Comparison of ENCODE assay signal across 28 cellular contexts in the genomic region with DNA sequence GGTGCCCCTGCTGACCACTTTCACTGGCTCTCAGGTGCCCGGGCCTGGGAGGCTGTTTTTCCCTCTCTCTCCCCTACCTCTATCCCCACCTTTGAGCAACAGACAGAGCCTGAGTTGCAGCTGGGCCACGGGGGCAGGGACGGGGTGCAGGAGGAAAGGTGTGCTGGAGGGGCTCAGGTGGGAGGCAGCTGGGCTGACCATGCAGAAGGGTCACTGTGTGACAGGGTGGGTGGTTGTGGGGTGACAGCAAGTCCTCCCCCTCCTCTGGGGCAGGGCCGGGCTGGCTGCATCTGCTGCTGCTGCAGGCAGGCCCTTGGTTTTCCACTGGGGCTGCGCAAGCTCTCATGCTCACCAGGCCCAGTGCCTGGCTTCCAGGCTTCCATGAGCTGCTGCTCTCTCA. TPM values are rescaled to one million over a fixed set of nuclear protein-coding genes. Genes with fewer than 3 reads are reported as not detected.
A peak's percentile ranks its signal among the peaks of the same experiment; 100 is the strongest.
DNase-seq lines count a peak whose midpoint lies in the region; ATAC-seq, FAIRE-seq and TF ChIP-seq lines count a peak whose summit lies in the region.
"Had no signal": no experiment of that assay in that cellular context is flagged by ENCODE, and none has a peak within 500 bp of the region (broad histone marks: within the 10 kb centered on the region; RNA-seq: fewer than 3 reads in every experiment).

No MANE protein-coding gene starts in this region.

- H3K9ac ChIP-seq in K562 (ENCODE audit: insufficient read depth in 1 of 2, low read depth in 2 of 2, low read length in 2 of 2) = peak overlapping the region in 1 of 2 experiments; percentile 38; a peak in 1 of 4 replicates

- ATAC-seq in natural killer cell treated with Interleukin-12 subunit alpha and Interleukin-12 subunit beta and Interleukin-15 and Interleukin-18, amount 100 ng/mL, for 72 hours = no peak
- ATAC-seq in natural killer cell (no peak), K562 (no peak), lower lobe of right lung (no peak), GM18502 (IDR thresholded peaks at IDR 0.05; ENCODE audit: poor library complexity, unreplicated experiment) (no peak), HG03457 (IDR thresholded peaks at IDR 0.05; ENCODE audit: unreplicated experiment) (no peak)
- ATAC-seq in activated CD4-positive, alpha-beta T cell treated with anti-CD3 and anti-CD28 coated beads for 36 hours = no peak
- ATAC-seq: left lobe of liver; stimulated activated memory B cell treated with anti-CD40 and anti-IgM and Interleukin-4, amounts not matched to agents 10 μg/mL and 1 μg/mL and 100 μg/mL, for 72 hours had no signal

- CTCF ChIA-PET in K562 (lab: Yijun Ruan, JAX; ENCODE audit: low intra/inter-chr PET ratio) = interaction anchor here (0.7 to 1.1 kb wide), 2 partner anchors 130 to 346 kb away, joined by 4 read pairs; no protein-coding TSS in a partner anchor
- CTCF ChIA-PET in activated CD4-positive, alpha-beta T cell treated with anti-CD3 and anti-CD28 coated beads for 36 hours (lab: Charles Lee) = interaction anchor here (0.5 kb wide), 1 partner anchor 174 kb away, joined by 4 read pairs; no protein-coding TSS in a partner anchor

- no peak overlapping the region for H3K4me2 ChIP-seq in K562 (ENCODE audit: insufficient read depth, low read length)

- H3K4me1 ChIP-seq in K562 (replicated peaks in 1 of 2; ENCODE audit: control insufficient read depth in 2 of 2, insufficient read depth in 2 of 2, low read length in 2 of 2) = peaks cover 7 to 15% of the 10 kb centered on the region in 2 experiments; a peak in 4 of 5 replicates
- peaks cover 42% of the 10 kb centered on the region for H3K4me1 ChIP-seq in lower lobe of right lung

- H3K27me3 ChIP-seq in K562 (ENCODE audit: control insufficient read depth in 2 of 2, insufficient read depth in 2 of 2, low read length in 2 of 2) = no peaks in the 10 kb centered on the region
- H3K27me3 ChIP-seq in lower lobe of right lung (ENCODE audit: low read depth) = no peaks in the 10 kb centered on the region

- H3K9me3 ChIP-seq in K562 (replicated peaks; ENCODE audit: control insufficient read depth, insufficient read depth, low read depth, low read length) (no peaks in the 10 kb centered on the region), lower lobe of right lung (no peaks in the 10 kb centered on the region)
- H3K9me3 ChIP-seq: prostate gland had no signal

- POLR2A ChIA-PET in K562 (lab: Yijun Ruan, JAX) = interaction anchor here (0.5 to 1.4 kb wide), 3 partner anchors 17 to 433 kb away, joined by 3 to 5 read pairs (median 4); a partner anchor contains a TSS
- POLR2A ChIA-PET in activated CD4-positive, alpha-beta T cell treated with anti-CD3 and anti-CD28 coated beads for 36 hours (lab: Charles Lee) = no interaction called here

- no peaks in the 10 kb centered on the region for H3K9me3 Mint-ChIP-seq in natural killer cell treated with Interleukin-12 subunit alpha and Interleukin-12 subunit beta and Interleukin-15 and Interleukin-18, amount 100 ng/mL, for 72 hours
- no peaks in the 10 kb centered on the region for H3K9me3 Mint-ChIP-seq in natural killer cell
- H3K9me3 Mint-ChIP-seq in activated CD4-positive, alpha-beta T cell treated with anti-CD3 and anti-CD28 coated beads for 36 hours (ENCODE audit: low read depth) = no peaks in the 10 kb centered on the region
- no peaks in the 10 kb centered on the region for H3K9me3 Mint-ChIP-seq in activated T-cell treated with anti-CD3 and anti-CD28 coated beads, Interleukin-2, amount 50 U/mL, for 24 hours
- H3K9me3 Mint-ChIP-seq: activated CD4-positive, alpha-beta memory T cell treated with anti-CD3 and anti-CD28 coated beads, Interleukin-2, amount 10 ng/mL, durations not matched to agents 7 days and 5 days; activated naive CD4-positive, alpha-beta T cell treated with anti-CD3 and anti-CD28 coated beads, Interleukin-2, amount 50 U/mL, for 24 hours; CD4-positive, alpha-beta memory T cell; HFFc6; stimulated activated memory B cell treated with anti-CD40 and anti-IgM and Interleukin-4, amounts not matched to agents 10 μg/mL and 1 μg/mL and 100 μg/mL, for 72 hours had no signal

- no peaks in the 10 kb centered on the region for H3K36me3 Mint-ChIP-seq in natural killer cell treated with Interleukin-12 subunit alpha and Interleukin-12 subunit beta and Interleukin-15 and Interleukin-18, amount 100 ng/mL, for 72 hours
- H3K36me3 Mint-ChIP-seq in natural killer cell = peaks cover 5% of the 10 kb centered on the region
- peaks cover 11% of the 10 kb centered on the region for H3K36me3 Mint-ChIP-seq in activated CD4-positive, alpha-beta T cell treated with anti-CD3 and anti-CD28 coated beads for 36 hours (ENCODE audit: low read depth)
- H3K36me3 Mint-ChIP-seq in activated T-cell treated with anti-CD3 and anti-CD28 coated beads, Interleukin-2, amount 50 U/mL, for 24 hours (ENCODE audit: low read depth) = peaks cover 32% of the 10 kb centered on the region
- H3K36me3 Mint-ChIP-seq: activated naive CD4-positive, alpha-beta T cell treated with anti-CD3 and anti-CD28 coated beads, Interleukin-2, amount 50 U/mL, for 24 hours had no signal

- WGBS in K562 (ENCODE audit: insufficient coverage, low coverage, missing lambda C conversion rate) = 83% methylated on average over 2 of the region's 5 CpGs

- TF ChIP-seq EP300 in K562 (IDR thresholded peaks at IDR 0.05; ENCODE audit: low read length) = no peak

- H3K4me3 Mint-ChIP-seq in natural killer cell treated with Interleukin-12 subunit alpha and Interleukin-12 subunit beta and Interleukin-15 and Interleukin-18, amount 100 ng/mL, for 72 hours = no peak overlapping the region
- H3K4me3 Mint-ChIP-seq in natural killer cell = no peak overlapping the region
- H3K4me3 Mint-ChIP-seq in activated CD4-positive, alpha-beta T cell treated with anti-CD3 and anti-CD28 coated beads for 36 hours = no peak overlapping the region
- H3K4me3 Mint-ChIP-seq in activated T-cell treated with anti-CD3 and anti-CD28 coated beads, Interleukin-2, amount 50 U/mL, for 24 hours = no peak overlapping the region
- H3K4me3 Mint-ChIP-seq: activated CD4-positive, alpha-beta memory T cell treated with anti-CD3 and anti-CD28 coated beads, Interleukin-2, amount 10 ng/mL, durations not matched to agents 7 days and 5 days; activated naive CD4-positive, alpha-beta T cell treated with anti-CD3 and anti-CD28 coated beads, Interleukin-2, amount 50 U/mL, for 24 hours; HFFc6; stimulated activated memory B cell treated with anti-CD40 and anti-IgM and Interleukin-4, amounts not matched to agents 10 μg/mL and 1 μg/mL and 100 μg/mL, for 72 hours had no signal

- no peak overlapping the region for H3K4me3 ChIP-seq in K562
- H3K4me3 ChIP-seq in lower lobe of right lung = no peak overlapping the region
- H3K4me3 ChIP-seq: prostate gland had no signal

- peaks cover 4% of the 10 kb centered on the region for H3K9me1 ChIP-seq in K562 (ENCODE audit: control insufficient read depth, insufficient read depth, low read length)

- in situ Hi-C loops in K562 (cut with MboI) = no loop called here

- no peaks in the 10 kb centered on the region for H3K27me3 Mint-ChIP-seq in natural killer cell treated with Interleukin-12 subunit alpha and Interleukin-12 subunit beta and Interleukin-15 and Interleukin-18, amount 100 ng/mL, for 72 hours
- H3K27me3 Mint-ChIP-seq in natural killer cell (ENCODE audit: low read depth in 2 of 2) = no peaks in the 10 kb centered on the region
- no peaks in the 10 kb centered on the region for H3K27me3 Mint-ChIP-seq in activated CD4-positive, alpha-beta T cell treated with anti-CD3 and anti-CD28 coated beads for 36 hours
- no peaks in the 10 kb centered on the region for H3K27me3 Mint-ChIP-seq in activated T-cell treated with anti-CD3 and anti-CD28 coated beads, Interleukin-2, amount 50 U/mL, for 24 hours
- H3K27me3 Mint-ChIP-seq: activated CD4-positive, alpha-beta memory T cell treated with anti-CD3 and anti-CD28 coated beads, Interleukin-2, amount 10 ng/mL, durations not matched to agents 7 days and 5 days; activated naive CD4-positive, alpha-beta T cell treated with anti-CD3 and anti-CD28 coated beads, Interleukin-2, amount 50 U/mL, for 24 hours; CD4-positive, alpha-beta memory T cell; stimulated activated memory B cell treated with anti-CD40 and anti-IgM and Interleukin-4, amounts not matched to agents 10 μg/mL and 1 μg/mL and 100 μg/mL, for 72 hours had no signal

- TF ChIP-seq POLR2A in K562 (conservative IDR thresholded peaks at IDR 0.05) = no peak

- no peak for FAIRE-seq in K562 (lab: Jason Lieb, UNC)
- FAIRE-seq: A204.1, colon, TTC549 had no signal

- no peak overlapping the region for H3K27ac ChIP-seq in K562 (ENCODE audit: extremely low read depth, low read depth, low read length)
- H3K27ac ChIP-seq in lower lobe of right lung = peak overlapping the region; percentile 75

- BruUV-seq in K562 (replicated peaks; lab: Mats Ljungman, UMichigan) = no TSS peak

- intact Hi-C loops in natural killer cell (cut with micrococcal nuclease) = no loop called here
- intact Hi-C loops in K562 (cut with micrococcal nuclease) = loop anchor here (10.0 kb wide), 1 partner anchor 349 kb away; no protein-coding TSS in a partner anchor
- intact Hi-C loops in lower lobe of right lung (cut with DNase I) = no loop called here
- intact Hi-C loops in activated CD4-positive, alpha-beta T cell treated with anti-CD3 and anti-CD28 coated beads for 36 hours (cut with DNase I, micrococcal nuclease) = loop anchor here in 1 of 2 experiments (10.0 kb wide), 1 partner anchor 189 kb away; the partner anchor contains the start of gene KIFC3

- TF ChIP-seq CTCF in natural killer cell (IDR thresholded peaks at IDR 0.05) (no peak), K562 (IDR thresholded peaks at IDR 0.05 in 2 of 3, conservative IDR thresholded peaks at IDR 0.05 in 1 of 3; ENCODE audit: insufficient read depth in 2 of 3, low read depth in 1 of 3, low read length in 3 of 3) (no peak), lower lobe of right lung (IDR thresholded peaks at IDR 0.05) (no peak)

- H3K36me3 ChIP-seq in K562 (ENCODE audit: control insufficient read depth, insufficient read depth, low read length) = peaks cover 14% of the 10 kb centered on the region; the same call in 2 of the 3 replicates
- H3K36me3 ChIP-seq in lower lobe of right lung = peaks cover 36% of the 10 kb centered on the region

- no peak overlapping the region for H2AFZ ChIP-seq in K562 (ENCODE audit: low read depth, low read length)

- H4K20me1 ChIP-seq in K562 (replicated peaks; ENCODE audit: control insufficient read depth, insufficient read depth, low read length) = no peaks in the 10 kb centered on the region

- peaks cover 20 to 32% of the 10 kb centered on the region in 2 donors for H3K4me1 Mint-ChIP-seq in natural killer cell treated with Interleukin-12 subunit alpha and Interleukin-12 subunit beta and Interleukin-15 and Interleukin-18, amount 100 ng/mL, for 72 hours (ENCODE audit: low read depth in 2 of 2)
- H3K4me1 Mint-ChIP-seq in natural killer cell = peaks cover 26 to 48% of the 10 kb centered on the region in 2 donors
- H3K4me1 Mint-ChIP-seq in activated CD4-positive, alpha-beta T cell treated with anti-CD3 and anti-CD28 coated beads for 36 hours = peaks cover 33% of the 10 kb centered on the region
- H3K4me1 Mint-ChIP-seq in activated T-cell treated with anti-CD3 and anti-CD28 coated beads, Interleukin-2, amount 50 U/mL, for 24 hours (ENCODE audit: low read depth) = peaks cover 45% of the 10 kb centered on the region

- H3K27ac Mint-ChIP-seq in natural killer cell treated with Interleukin-12 subunit alpha and Interleukin-12 subunit beta and Interleukin-15 and Interleukin-18, amount 100 ng/mL, for 72 hours = no peak overlapping the region
- peak overlapping the region in 1 of 2 donors; percentile 79 for H3K27ac Mint-ChIP-seq in natural killer cell
- H3K27ac Mint-ChIP-seq in activated CD4-positive, alpha-beta T cell treated with anti-CD3 and anti-CD28 coated beads for 36 hours = no peak overlapping the region
- no peak overlapping the region for H3K27ac Mint-ChIP-seq in activated T-cell treated with anti-CD3 and anti-CD28 coated beads, Interleukin-2, amount 50 U/mL, for 24 hours
- H3K27ac Mint-ChIP-seq: HFFc6; stimulated activated memory B cell treated with anti-CD40 and anti-IgM and Interleukin-4, amounts not matched to agents 10 μg/mL and 1 μg/mL and 100 μg/mL, for 72 hours had no signal

- peak; percentile 44 for DNase-seq in natural killer cell treated with Interleukin-12 subunit alpha and Interleukin-12 subunit beta and Interleukin-15 and Interleukin-18, amount 100 ng/mL, for 72 hours (ENCODE audit: low spot score)
- DNase-seq in natural killer cell = no peak
- DNase-seq in K562 (ENCODE audit: extremely low read depth in 1 of 4, low spot score in 3 of 4) = no peak
- DNase-seq in lower lobe of right lung = peak; percentile 39
- DNase-seq in activated CD4-positive, alpha-beta T cell treated with anti-CD3 and anti-CD28 coated beads for 36 hours = no peak
- no peak for DNase-seq in activated T-cell treated with anti-CD3 and anti-CD28 coated beads, Interleukin-2, amount 50 U/mL, for 24 hours
- DNase-seq: activated CD4-positive, alpha-beta memory T cell treated with anti-CD3 and anti-CD28 coated beads, Interleukin-2, amount 10 ng/mL, durations not matched to agents 7 days and 5 days; activated CD4-positive, CD25-positive, alpha-beta regulatory T cell treated with anti-CD3 and anti-CD28 coated beads, Interleukin-2, amount 50 U/mL, for 72 hours; activated T-cell treated with anti-CD3 and anti-CD28 coated beads for 4 hours; CD4-positive, alpha-beta memory T cell; effector CD4-positive, alpha-beta T cell; HFFc6; NCI-H446 treated with DMSO at 0.1 percent for 48 hours; stimulated activated CD4-positive, alpha-beta T cell treated with anti-CD3 and anti-CD28 coated beads, Interleukin-15, amount 100 ng/mL, for 24 hours; substantia nigra had no signal

- TF ChIP-seq RAD21 in K562 (CRISPR knock-in tag; conservative IDR thresholded peaks at IDR 0.05 in 1 of 2, IDR thresholded peaks at IDR 0.05 in 1 of 2) = no peak

- H3K79me2 ChIP-seq in K562 (ENCODE audit: control insufficient read depth, insufficient read depth, low read length) = no peaks in the 10 kb centered on the region

RNA-seq across cellular contexts. Expression of gene ZNF319, which starts 6.6 kb away (rescaled TPM):
- 10 to 100 TPM in 1 of 2 donors, 1 to 10 TPM in 1; 9.6 to 10.7 TPM for total RNA-seq in natural killer cell treated with Interleukin-12 subunit alpha and Interleukin-12 subunit beta and Interleukin-15 and Interleukin-18, amount 100 ng/mL, for 72 hours
- 10 to 100 TPM; 15.9 to 31.3 (median 29.3) TPM for total RNA-seq in natural killer cell
- total RNA-seq in K562 (2011; cell fraction: chromatin; rRNA removed; ENCODE audit: low replicate concordance) = 3.7 and 13.4 TPM in 2 replicates
- total RNA-seq in K562 (2011; cell fraction: nucleolus; rRNA removed) = 6.6 and 7.3 TPM in 2 replicates
- 3.7 and 4.7 TPM in 2 replicates for total RNA-seq in K562 (2011; cell fraction: nucleoplasm; rRNA removed)
- 1.4 TPM in 2 replicates for total RNA-seq in K562 (2014; rRNA removed)
- total RNA-seq in K562 (2014; rRNA removed; fragmentation: Illumina TruSeq; extraction: Trizol) = 0.80 and 0.87 TPM in 2 replicates
- 1.0 and 1.2 TPM in 2 replicates for total RNA-seq in K562 (2015; rRNA removed; fragmentation: Illumina TruSeq; extraction: Trizol)
- total RNA-seq in K562 (2021) = 5.2 and 5.7 TPM in 2 replicates
- 1.4 and 2.0 TPM in 2 replicates for polyA plus RNA-seq in K562 (2011; rRNA removed)
- 2.3 and 3.2 TPM in 2 replicates for polyA plus RNA-seq in K562 (2011; cell fraction: cytosol; rRNA removed)
- polyA plus RNA-seq in K562 (2011; cell fraction: nucleus; rRNA removed) = 4.9 and 5.1 TPM in 2 replicates
- polyA plus RNA-seq in K562 (2012) = 3.2 and 6.6 TPM in 2 replicates
- polyA plus RNA-seq in K562 (2014; fragmentation: Illumina TruSeq; extraction: Trizol) = 2.1 and 3.6 TPM in 2 replicates
- under 1 TPM; 0.20 to 0.31 TPM for polyA plus RNA-seq in K562 (2014; fragmentation: Nextera tagmentation; extraction: Ambion mirVana)
- polyA plus RNA-seq in K562 (2014; rRNA removed) = 2.7 and 3.2 TPM in 2 replicates
- polyA minus RNA-seq in K562 (2011; rRNA and poly(A)+ RNA removed) = 2.2 and 3.0 TPM in 2 replicates
- polyA minus RNA-seq in K562 (2011; cell fraction: cytosol; rRNA and poly(A)+ RNA removed) = 3.2 and 6.1 TPM in 2 replicates
- 5.5 and 6.2 TPM in 2 replicates for polyA minus RNA-seq in K562 (2011; cell fraction: nucleus; rRNA and poly(A)+ RNA removed)
- total RNA-seq in lower lobe of right lung = 11.0 TPM
- total RNA-seq in activated CD4-positive, alpha-beta T cell treated with anti-CD3 and anti-CD28 coated beads for 36 hours = 1 to 10 TPM; 5.3 to 6.6 TPM

RNA-seq across cellular contexts. Expression of gene USB1, which starts 7.3 kb away (rescaled TPM):
- 100 to 1,000 TPM in 1 of 2 donors, 10 to 100 TPM in 1; 74.3 to 124 TPM for total RNA-seq in natural killer cell treated with Interleukin-12 subunit alpha and Interleukin-12 subunit beta and Interleukin-15 and Interleukin-18, amount 100 ng/mL, for 72 hours
- 10 to 100 TPM; 64.7 to 86.0 (median 84.8) TPM for total RNA-seq in natural killer cell
- total RNA-seq in K562 (2011; cell fraction: chromatin; rRNA removed; ENCODE audit: low replicate concordance) = 49.8 and 89.2 TPM in 2 replicates
- 52.8 and 56.4 TPM in 2 replicates for total RNA-seq in K562 (2011; cell fraction: nucleolus; rRNA removed)
- total RNA-seq in K562 (2011; cell fraction: nucleoplasm; rRNA removed) = 57.2 and 72.5 TPM in 2 replicates
- total RNA-seq in K562 (2014; rRNA removed) = 18.0 and 19.4 TPM in 2 replicates
- total RNA-seq in K562 (2014; rRNA removed; fragmentation: Illumina TruSeq; extraction: Trizol) = 12.1 and 13.1 TPM in 2 replicates
- total RNA-seq in K562 (2015; rRNA removed; fragmentation: Illumina TruSeq; extraction: Trizol) = 16.0 and 18.9 TPM in 2 replicates
- total RNA-seq in K562 (2021) = 69.6 and 73.6 TPM in 2 replicates
- polyA plus RNA-seq in K562 (2011; rRNA removed) = 46.2 and 60.1 TPM in 2 replicates
- polyA plus RNA-seq in K562 (2011; cell fraction: cytosol; rRNA removed) = 64.2 and 91.2 TPM in 2 replicates
- 37.6 and 65.1 TPM in 2 replicates for polyA plus RNA-seq in K562 (2011; cell fraction: nucleus; rRNA removed)
- polyA plus RNA-seq in K562 (2012) = 49.3 and 58.2 TPM in 2 replicates
- polyA plus RNA-seq in K562 (2014; fragmentation: Illumina TruSeq; extraction: Trizol) = 64.4 and 93.9 TPM in 2 replicates
- 10 to 100 TPM; 11.6 to 12.1 TPM for polyA plus RNA-seq in K562 (2014; fragmentation: Nextera tagmentation; extraction: Ambion mirVana)
- 53.8 and 67.5 TPM in 2 replicates for polyA plus RNA-seq in K562 (2014; rRNA removed)
- polyA minus RNA-seq in K562 (2011; rRNA and poly(A)+ RNA removed) = 29.9 and 44.9 TPM in 2 replicates
- polyA minus RNA-seq in K562 (2011; cell fraction: cytosol; rRNA and poly(A)+ RNA removed) = 42.9 and 56.9 TPM in 2 replicates
- polyA minus RNA-seq in K562 (2011; cell fraction: nucleus; rRNA and poly(A)+ RNA removed) = 27.5 and 27.6 TPM in 2 replicates
- total RNA-seq in lower lobe of right lung = 39.9 TPM
- 10 to 100 TPM; 37.3 to 38.5 TPM for total RNA-seq in activated CD4-positive, alpha-beta T cell treated with anti-CD3 and anti-CD28 coated beads for 36 hours

RNA-seq across cellular contexts. Expression of gene CNGB1, which starts 23.0 kb away (rescaled TPM):
- total RNA-seq in natural killer cell treated with Interleukin-12 subunit alpha and Interleukin-12 subunit beta and Interleukin-15 and Interleukin-18, amount 100 ng/mL, for 72 hours = not detected
- total RNA-seq in natural killer cell (not detected), K562 (2014; rRNA removed) (not detected in 2 replicates), K562 (2014; rRNA removed; fragmentation: Illumina TruSeq; extraction: Trizol) (not detected in 2 replicates), K562 (2015; rRNA removed; fragmentation: Illumina TruSeq; extraction: Trizol) (not detected in 2 replicates), K562 (2021) (not detected in 2 replicates), lower lobe of right lung (0.35 TPM)
- not detected in 2 replicates for total RNA-seq in K562 (2011; cell fraction: chromatin; rRNA removed; ENCODE audit: low replicate concordance)
- not detected in 2 replicates for total RNA-seq in K562 (2011; cell fraction: nucleolus; rRNA removed)
- not detected in 2 replicates for total RNA-seq in K562 (2011; cell fraction: nucleoplasm; rRNA removed)
- polyA plus RNA-seq in K562 (2011; rRNA removed) (not detected in 2 replicates), K562 (2014; fragmentation: Illumina TruSeq; extraction: Trizol) (not detected in 2 replicates), K562 (2014; fragmentation: Nextera tagmentation; extraction: Ambion mirVana) (not detected), K562 (2014; rRNA removed) (not detected in 2 replicates)
- polyA plus RNA-seq in K562 (2011; cell fraction: cytosol; rRNA removed) = not detected in 2 replicates
- not detected in 2 replicates for polyA plus RNA-seq in K562 (2011; cell fraction: nucleus; rRNA removed)
- polyA plus RNA-seq in K562 (2012) = not detected in 2 replicates
- polyA minus RNA-seq in K562 (2011; rRNA and poly(A)+ RNA removed) = not detected in 2 replicates
- not detected in 2 replicates for polyA minus RNA-seq in K562 (2011; cell fraction: cytosol; rRNA and poly(A)+ RNA removed)
- not detected in 2 replicates for polyA minus RNA-seq in K562 (2011; cell fraction: nucleus; rRNA and poly(A)+ RNA removed)
- total RNA-seq in activated CD4-positive, alpha-beta T cell treated with anti-CD3 and anti-CD28 coated beads for 36 hours = not detected
- total RNA-seq: activated CD4-positive, alpha-beta memory T cell treated with anti-CD3 and anti-CD28 coated beads, Interleukin-2, amount 10 ng/mL, durations not matched to agents 7 days and 5 days; CD4-positive, alpha-beta memory T cell; left lobe of liver; mesenteric fat pad; RPMI7951; SK-MEL-5 had no signal
- polyA plus RNA-seq: CD4-positive, alpha-beta memory T cell; urinary bladder had no signal

RNA-seq across cellular contexts. Expression of gene MMP15, which starts 31.7 kb away (rescaled TPM):
- under 1 TPM in 1 of 2 donors, not detected in 1; 0.31 TPM for total RNA-seq in natural killer cell treated with Interleukin-12 subunit alpha and Interleukin-12 subunit beta and Interleukin-15 and Interleukin-18, amount 100 ng/mL, for 72 hours
- under 1 TPM; 0.23 to 0.27 (median 0.24) TPM for total RNA-seq in natural killer cell
- total RNA-seq in K562 (2011; cell fraction: chromatin; rRNA removed; ENCODE audit: low replicate concordance) = 6.1 and 32.3 TPM in 2 replicates
- 29.6 and 31.0 TPM in 2 replicates for total RNA-seq in K562 (2011; cell fraction: nucleolus; rRNA removed)
- 16.6 and 19.7 TPM in 2 replicates for total RNA-seq in K562 (2011; cell fraction: nucleoplasm; rRNA removed)
- 10.3 and 11.9 TPM in 2 replicates for total RNA-seq in K562 (2014; rRNA removed)
- 1.9 and 2.9 TPM in 2 replicates for total RNA-seq in K562 (2014; rRNA removed; fragmentation: Illumina TruSeq; extraction: Trizol)
- total RNA-seq in K562 (2015; rRNA removed; fragmentation: Illumina TruSeq; extraction: Trizol) = 5.5 and 5.6 TPM in 2 replicates
- 20.3 and 20.4 TPM in 2 replicates for total RNA-seq in K562 (2021)
- polyA plus RNA-seq in K562 (2011; rRNA removed) = 3.0 and 8.4 TPM in 2 replicates
- polyA plus RNA-seq in K562 (2011; cell fraction: cytosol; rRNA removed) = 8.5 and 13.5 TPM in 2 replicates
- 14.8 and 18.6 TPM in 2 replicates for polyA plus RNA-seq in K562 (2011; cell fraction: nucleus; rRNA removed)
- polyA plus RNA-seq in K562 (2012) = 9.6 and 14.7 TPM in 2 replicates
- polyA plus RNA-seq in K562 (2014; fragmentation: Illumina TruSeq; extraction: Trizol) = 6.3 and 8.6 TPM in 2 replicates
- under 1 TPM; 0.01 to 0.06 TPM for polyA plus RNA-seq in K562 (2014; fragmentation: Nextera tagmentation; extraction: Ambion mirVana)
- polyA plus RNA-seq in K562 (2014; rRNA removed) = 7.9 and 9.6 TPM in 2 replicates
- 2.8 and 3.4 TPM in 2 replicates for polyA minus RNA-seq in K562 (2011; rRNA and poly(A)+ RNA removed)
- polyA minus RNA-seq in K562 (2011; cell fraction: cytosol; rRNA and poly(A)+ RNA removed) = 11.7 and 17.5 TPM in 2 replicates
- polyA minus RNA-seq in K562 (2011; cell fraction: nucleus; rRNA and poly(A)+ RNA removed) = 6.5 and 10.6 TPM in 2 replicates
- 21.5 TPM for total RNA-seq in lower lobe of right lung
- total RNA-seq in activated CD4-positive, alpha-beta T cell treated with anti-CD3 and anti-CD28 coated beads for 36 hours = under 1 TPM; 0.19 to 0.43 TPM

Comparison
In these comparisons a context has a peak if more than half of its experiments do, and no peak if none do; other contexts are left out.
1. DNase-seq: peak in natural killer cell treated with Interleukin-12 subunit alpha and Interleukin-12 subunit beta and Interleukin-15 and Interleukin-18, amount 100 ng/mL, for 72 hours (single experiment) and lower lobe of right lung (single experiment); none in natural killer cell (single experiment), K562 (0 of 4), activated CD4-positive, alpha-beta T cell treated with anti-CD3 and anti-CD28 coated beads for 36 hours (single experiment) and activated T-cell treated with anti-CD3 and anti-CD28 coated beads, Interleukin-2, amount 50 U/mL, for 24 hours (single experiment).